Comparison of ENCODE assay signal across 28 cellular contexts in the genomic region with DNA sequence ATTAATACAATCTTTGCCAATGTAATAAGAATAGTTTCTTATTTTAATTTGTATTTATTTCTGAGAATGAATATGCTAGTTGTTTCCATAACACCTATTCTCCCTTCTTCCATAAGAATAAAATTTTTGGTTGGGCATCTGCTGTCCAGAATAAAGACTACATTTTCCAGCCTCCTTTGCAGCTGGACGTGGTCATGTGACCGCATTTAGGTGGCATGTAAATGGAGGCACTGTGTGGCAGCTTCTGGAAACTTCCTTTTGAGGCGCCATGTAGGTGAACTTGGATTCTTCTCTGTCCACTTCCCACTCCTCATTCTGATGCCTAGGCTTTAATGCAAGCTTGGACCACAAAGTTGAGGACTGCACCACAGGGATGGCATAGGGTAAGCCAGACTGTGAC.
"Had no signal": no experiment of that assay in that cellular context is flagged by ENCODE, and none has a peak within 500 bp of the region (broad histone marks: within the 10 kb centered on the region; RNA-seq: fewer than 3 reads in every experiment).

No MANE protein-coding gene starts in this region.

- H3K36me3 ChIP-seq: left lung, lower lobe of right lung, pancreas, prostate gland, sigmoid colon, spleen, suprapubic skin, thoracic aorta, tibial nerve, uterus had no signal

- H3K4me1 ChIP-seq: left lung, lower lobe of right lung, pancreas, prostate gland, sigmoid colon, suprapubic skin, uterus had no signal

- H3K27ac ChIP-seq: left lung, lower lobe of right lung, pancreas, prostate gland, sigmoid colon, spleen, suprapubic skin, thoracic aorta, tibial nerve, uterus had no signal

- H3K4me3 ChIP-seq: left lung, lower lobe of right lung, pancreas, prostate gland, sigmoid colon, spleen, suprapubic skin, thoracic aorta, tibial nerve, uterus had no signal

- H3K4me1 Mint-ChIP-seq: naive B cell had no signal

- H3K9me3 Mint-ChIP-seq: natural killer cell treated with Interleukin-12 subunit alpha and Interleukin-12 subunit beta and Interleukin-15 and Interleukin-18, amount 100 ng/mL, for 72 hours; stimulated activated effector memory CD8-positive, alpha-beta T cell treated with anti-CD3 and anti-CD28 coated beads, Interleukin-12 subunit alpha, Interleukin-12 subunit beta, amount 100 ng/mL, for 72 hours had no signal

- FAIRE-seq: keratinocyte, pancreas, small intestine had no signal

- H3K9me3 ChIP-seq: left lung, lower lobe of right lung, pancreas, prostate gland, sigmoid colon, suprapubic skin, thoracic aorta, tibial nerve, uterus had no signal

- DNase-seq: hippocampal formation; kidney glomerular epithelial cell; left colon; left lung; lower lobe of right lung; mammary epithelial cell; mesendoderm; naive B cell; pancreas; posterior cingulate gyrus; retina; right cardiac atrium; sigmoid colon; spleen; stimulated activated CD4-positive, alpha-beta T cell treated with anti-CD3 and anti-CD28 coated beads, Interleukin-4, amount 100 ng/mL, for 24 hours; stimulated activated naive CD4-positive, alpha-beta T cell; uterus had no signal

- H3K27ac Mint-ChIP-seq: mesothelial cell of epicardium; naive B cell; natural killer cell treated with Interleukin-12 subunit alpha and Interleukin-12 subunit beta and Interleukin-15 and Interleukin-18, amount 100 ng/mL, for 72 hours; stimulated activated effector memory CD8-positive, alpha-beta T cell treated with anti-CD3 and anti-CD28 coated beads, Interleukin-12 subunit alpha, Interleukin-12 subunit beta, amount 100 ng/mL, for 72 hours; stimulated activated naive CD8-positive, alpha-beta T cell treated with anti-CD3 and anti-CD28 coated beads, Interleukin-15, Interleukin-2, amounts not matched to agents 100 ng/mL and 50 ng/mL, for 24 hours; type B pancreatic cell had no signal

- H3K36me3 Mint-ChIP-seq: naive B cell; natural killer cell treated with Interleukin-12 subunit alpha and Interleukin-12 subunit beta and Interleukin-15 and Interleukin-18, amount 100 ng/mL, for 72 hours; stimulated activated effector memory CD8-positive, alpha-beta T cell treated with anti-CD3 and anti-CD28 coated beads, Interleukin-12 subunit alpha, Interleukin-12 subunit beta, amount 100 ng/mL, for 72 hours; type B pancreatic cell had no signal

- H3K27me3 ChIP-seq: left lung, pancreas, sigmoid colon, spleen, suprapubic skin, tibial nerve, uterus had no signal

- ATAC-seq: left colon; left lung; lower lobe of right lung; natural killer cell treated with Interleukin-12 subunit alpha and Interleukin-12 subunit beta and Interleukin-15 and Interleukin-18, amount 100 ng/mL, for 72 hours; pancreas; right cardiac atrium; stimulated activated effector memory CD8-positive, alpha-beta T cell treated with anti-CD3 and anti-CD28 coated beads, Interleukin-12 subunit alpha, Interleukin-12 subunit beta, amount 100 ng/mL, for 72 hours had no signal

- H3K4me3 Mint-ChIP-seq: mesothelial cell of epicardium; natural killer cell treated with Interleukin-12 subunit alpha and Interleukin-12 subunit beta and Interleukin-15 and Interleukin-18, amount 100 ng/mL, for 72 hours; stimulated activated effector memory CD8-positive, alpha-beta T cell treated with anti-CD3 and anti-CD28 coated beads, Interleukin-12 subunit alpha, Interleukin-12 subunit beta, amount 100 ng/mL, for 72 hours; stimulated activated naive CD8-positive, alpha-beta T cell treated with anti-CD3 and anti-CD28 coated beads, Interleukin-15, Interleukin-2, amounts not matched to agents 100 ng/mL and 50 ng/mL, for 24 hours; type B pancreatic cell had no signal

- H3K27me3 Mint-ChIP-seq: stimulated activated naive CD8-positive, alpha-beta T cell treated with anti-CD3 and anti-CD28 coated beads, Interleukin-15, Interleukin-2, amounts not matched to agents 100 ng/mL and 50 ng/mL, for 24 hours; type B pancreatic cell had no signal
